In genomic region chr4:48375651-48376291, GRCh38 we compare ENCODE assay signal across 9 cellular contexts. TPM values are rescaled to one million over a fixed set of nuclear protein-coding genes. Genes with fewer than 3 reads are reported as not detected.
DNase-seq lines count a peak whose midpoint lies in the region; ATAC-seq and TF ChIP-seq lines count a peak whose summit lies in the region.
"Had no signal": no experiment of that assay in that cellular context is flagged by ENCODE, and none has a peak within 500 bp of the region (broad histone marks: within the 10 kb centered on the region; RNA-seq: fewer than 3 reads in every experiment).

No MANE protein-coding gene starts in this region.

- no peak overlapping the region for H3K4me3 ChIP-seq in mammary epithelial cell (replicated peaks in 1 of 3; ENCODE audit: insufficient read depth in 1 of 3, low read depth in 2 of 3, low read length in 3 of 3)
- H3K4me3 ChIP-seq in effector memory CD4-positive, alpha-beta T cell (ENCODE audit: insufficient read depth, low read depth, low read length, poor library complexity, severe bottlenecking) = no peak overlapping the region

- H2AFZ ChIP-seq in mammary epithelial cell (ENCODE audit: low read depth, low read length) = no peak overlapping the region

- H3K9me3 ChIP-seq in mammary epithelial cell (replicated peaks; ENCODE audit: insufficient read depth, low read length) = no peaks in the 10 kb centered on the region
- no peaks in the 10 kb centered on the region for H3K9me3 ChIP-seq in effector memory CD4-positive, alpha-beta T cell (ENCODE audit: control insufficient read depth, low read length)

- dilution Hi-C loops in mammary epithelial cell (cut with HindIII; ENCODE audit: low sequenced_read_pairs) = no loop called here

- peaks cover 31% of the 10 kb centered on the region for H3K4me1 Mint-ChIP-seq in nephron

- no peaks in the 10 kb centered on the region for H3K9me3 Mint-ChIP-seq in nephron

- H3K36me3 Mint-ChIP-seq in nephron (ENCODE audit: low read depth) = peaks cover 19% of the 10 kb centered on the region

- peaks cover 4% of the 10 kb centered on the region for H3K36me3 ChIP-seq in mammary epithelial cell (ENCODE audit: insufficient read depth, low read length)
- H3K36me3 ChIP-seq in effector memory CD4-positive, alpha-beta T cell (ENCODE audit: control insufficient read depth, insufficient read depth, low read length) = peaks cover 19% of the 10 kb centered on the region

- CTCF ChIA-PET in mammary epithelial cell (lab: Charles Lee; ENCODE audit: low non-redundant PET) = interaction anchor here (0.6 kb wide), 1 partner anchor 54 kb away, joined by 4 read pairs; no protein-coding TSS in a partner anchor

- H3K4me3 Mint-ChIP-seq in nephron = no peak overlapping the region

- H3K9ac ChIP-seq in mammary epithelial cell (ENCODE audit: insufficient read depth, low read length) = peak overlapping the region; percentile 2

- TF ChIP-seq CTCF in mammary epithelial cell (conservative IDR thresholded peaks at IDR 0.05 in 1 of 2, IDR thresholded peaks at IDR 0.05 in 1 of 2; ENCODE audit: extremely low read depth in 1 of 2, insufficient read depth in 1 of 2, low read depth in 1 of 2, low read length in 2 of 2) (no peak), nephron (IDR thresholded peaks at IDR 0.05; ENCODE audit: unreplicated experiment in 3 of 3) (no peak)

- peaks cover 21% of the 10 kb centered on the region for H3K4me1 ChIP-seq in mammary epithelial cell (ENCODE audit: insufficient read depth, low read length)
- peaks cover 1% of the 10 kb centered on the region for H3K4me1 ChIP-seq in effector memory CD4-positive, alpha-beta T cell (ENCODE audit: control insufficient read depth, insufficient read depth, low read length, poor library complexity, severe bottlenecking)

- no peak for ATAC-seq in HG02884 (IDR thresholded peaks at IDR 0.05; ENCODE audit: unreplicated experiment)

- peaks cover 51% of the 10 kb centered on the region for H3K79me2 ChIP-seq in mammary epithelial cell (ENCODE audit: insufficient read depth, low read length)

- no peaks in the 10 kb centered on the region for H3K27me3 ChIP-seq in mammary epithelial cell (ENCODE audit: insufficient read depth, low read length)
- no peaks in the 10 kb centered on the region for H3K27me3 ChIP-seq in effector memory CD4-positive, alpha-beta T cell (replicated peaks; ENCODE audit: control insufficient read depth, insufficient read depth, low read length, poor library complexity, severe bottlenecking)

- H3K27ac ChIP-seq in mammary epithelial cell (ENCODE audit: insufficient read depth, low read depth, low read length) (peak overlapping the region; percentile 40), caudate nucleus (ENCODE audit: low read depth, low read length) (no peak overlapping the region)
- no peak overlapping the region for H3K27ac ChIP-seq in effector memory CD4-positive, alpha-beta T cell (ENCODE audit: insufficient read depth, low read length, poor library complexity, severe bottlenecking)

- peaks cover 4% of the 10 kb centered on the region for H4K20me1 ChIP-seq in mammary epithelial cell (ENCODE audit: insufficient read depth, low read length)

- H3K27ac Mint-ChIP-seq in nephron = peak overlapping the region; percentile 69 to 82 (median 71)

- BruUV-seq in mammary epithelial cell (replicated peaks; lab: Mats Ljungman, UMichigan) = no TSS peak

- intact Hi-C loops in mammary epithelial cell (cut with micrococcal nuclease) = no loop called here

- in situ Hi-C loops in mammary epithelial cell (cut with MboI; ENCODE audit: low sequenced_read_pairs in 2 of 2) = no loop called here

- WGBS in mammary epithelial cell (ENCODE audit: low coverage, missing lambda C conversion rate) = 37% methylated on average over 6 of the region's 6 CpGs

- DNase-seq in DMS153 treated with DMSO at 0.1 percent for 48 hours (lab: John Stamatoyannopoulos, UW; ENCODE audit: unreplicated experiment) (peak; percentile 22), NCI-H2029 treated with DMSO at 0.1 percent for 48 hours (lab: John Stamatoyannopoulos, UW) (peak; percentile 85), mammary epithelial cell (peak; percentile 83), caudate nucleus (lab: John Stamatoyannopoulos, UW) (no peak), cerebellar nuclear complex (lab: John Stamatoyannopoulos, UW) (no peak)
- no peak for DNase-seq in effector memory CD4-positive, alpha-beta T cell
- DNase-seq: erythroblast had no signal

- H3K27me3 Mint-ChIP-seq in nephron (ENCODE audit: low read depth) = no peaks in the 10 kb centered on the region

- H3K4me2 ChIP-seq in mammary epithelial cell (ENCODE audit: insufficient read depth, low read depth, low read length) = peak overlapping the region; percentile 50

RNA-seq across cellular contexts. Expression of gene SLAIN2, which starts 34.4 kb away (rescaled TPM):
- total RNA-seq in mammary epithelial cell = 10 to 100 TPM; 79.9 to 95.9 TPM
- polyA plus RNA-seq in mammary epithelial cell = 58.0 TPM
- 24.3 TPM for polyA minus RNA-seq in mammary epithelial cell

Comparison
In these comparisons a context has a peak if more than half of its experiments do, and no peak if none do; other contexts are left out.
1. DNase-seq: peak in DMS153 treated with DMSO at 0.1 percent for 48 hours (single experiment), NCI-H2029 treated with DMSO at 0.1 percent for 48 hours (single experiment) and mammary epithelial cell (single experiment); none in effector memory CD4-positive, alpha-beta T cell (0 of 3), caudate nucleus (0 of 61) and cerebellar nuclear complex (0 of 2).